ENCODE assay signal across 11 cellular contexts in the genomic region with DNA sequence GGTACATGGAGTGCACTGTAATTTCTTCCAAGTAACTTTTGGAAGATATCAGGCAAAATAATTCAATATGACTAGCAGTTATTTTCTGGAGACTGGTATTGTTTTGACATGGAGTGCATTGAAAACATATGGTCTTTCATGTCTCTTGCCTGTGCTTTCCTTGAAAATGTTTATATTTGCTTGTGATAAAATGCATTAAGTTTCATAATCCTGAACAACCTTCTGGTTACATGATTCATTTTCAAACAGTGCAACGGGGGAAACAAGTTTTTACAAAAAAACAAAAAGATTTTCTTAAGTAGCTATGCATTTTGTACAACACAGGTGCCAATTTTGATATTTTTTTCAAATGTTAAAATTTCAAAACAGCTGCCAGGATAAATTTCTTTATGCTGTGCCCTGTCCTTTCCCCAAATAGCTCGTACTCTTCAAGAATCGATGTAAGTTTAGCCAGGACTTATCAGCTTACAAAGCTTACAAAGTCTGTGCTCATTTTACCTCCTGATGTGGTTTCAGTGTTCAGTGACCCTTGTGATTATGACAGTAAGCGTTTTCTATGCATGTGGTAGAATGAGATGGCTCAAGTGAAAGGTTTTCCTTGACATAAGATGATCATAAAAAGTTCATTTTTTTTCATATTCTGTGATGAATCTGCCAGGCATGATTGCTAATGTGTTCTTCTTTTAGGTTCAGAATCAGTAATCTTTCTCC.
DNase-seq lines count a peak whose midpoint lies in the region; ATAC-seq, FAIRE-seq and TF ChIP-seq lines count a peak whose summit lies in the region.
"Had no signal": no experiment of that assay in that cellular context is flagged by ENCODE, and none has a peak within 500 bp of the region (broad histone marks: within the 10 kb centered on the region; RNA-seq: fewer than 3 reads in every experiment).

No MANE protein-coding gene starts in this region.

- TF ChIP-seq POLR2A in tibial nerve (IDR thresholded peaks at IDR 0.05), result no peak

- peaks cover 0 to 5% (median 0%) of the 10 kb centered on the region in 4 donors for H3K4me1 ChIP-seq in tibial nerve
- H3K4me1 ChIP-seq: gastroesophageal sphincter had no signal

- H3K4me3 Mint-ChIP-seq in immature natural killer cell, result peak overlapping the region in 1 of 5 donors; percentile 25

- no peaks in the 10 kb centered on the region for H3K27me3 ChIP-seq in tibial nerve
- H3K27me3 ChIP-seq: gastroesophageal sphincter, SJCRH30 had no signal

- H3K36me3 ChIP-seq in tibial nerve, result no peaks in the 10 kb centered on the region
- H3K36me3 ChIP-seq: gastroesophageal sphincter, SJCRH30 had no signal

- no peaks in the 10 kb centered on the region for H3K9me3 Mint-ChIP-seq in immature natural killer cell

- peaks cover 38 to 55% of the 10 kb centered on the region in 2 donors for H3K4me1 Mint-ChIP-seq in immature natural killer cell

- no peak overlapping the region for H3K4me3 ChIP-seq in tibial nerve
- H3K4me3 ChIP-seq: gastroesophageal sphincter, SJCRH30 had no signal

- TF ChIP-seq CTCF in tibial nerve (IDR thresholded peaks at IDR 0.05), result no peak

- 50 to 55% methylated on average over 4 of the region's 4 CpGs for WGBS in tibial nerve, 2 donors

- no peaks in the 10 kb centered on the region for H3K27me3 Mint-ChIP-seq in immature natural killer cell (ENCODE audit: low read depth in 3 of 3)

- no peaks in the 10 kb centered on the region for H3K9me3 ChIP-seq in tibial nerve
- H3K9me3 ChIP-seq: gastroesophageal sphincter, SJCRH30 had no signal

- peak overlapping the region in 5 of 6 donors; percentile 33 to 85 (median 35) for H3K27ac Mint-ChIP-seq in immature natural killer cell

- peak; percentile 41 for FAIRE-seq in RCC 7860 (lab: Jason Lieb, UNC)

- peak; percentile 52 for ATAC-seq in GM21786 (IDR thresholded peaks at IDR 0.05; ENCODE audit: unreplicated experiment)
- ATAC-seq: gastroesophageal sphincter had no signal

- no peak for TF ChIP-seq EP300 in tibial nerve (IDR thresholded peaks at IDR 0.05)

- H3K27ac ChIP-seq in tibial nerve, result no peak overlapping the region
- H3K27ac ChIP-seq: gastroesophageal sphincter, SJCRH30 had no signal

- peak; percentile 49 for DNase-seq in DMS 273 (lab: John Stamatoyannopoulos, UW; ENCODE audit: unreplicated experiment)
- DNase-seq in RCC 7860 (ENCODE audit: low spot score), result no peak
- no peak for DNase-seq in immature natural killer cell
- no peak for DNase-seq in retina
- DNase-seq in tibial nerve (ENCODE audit: low spot score in 2 of 2), result no peak
- DNase-seq in HPDE6-E6E7 (ENCODE audit: extremely low spot score), result no peak
- DNase-seq in RKO (ENCODE audit: low spot score), result no peak
- DNase-seq: activated CD4-positive, alpha-beta T cell treated with anti-CD3 and anti-CD28 coated beads, Interleukin-2, amount 50 U/mL, for 4 hours had no signal

- peaks cover 4 to 11% (median 4%) of the 10 kb centered on the region in 3 donors for H3K36me3 Mint-ChIP-seq in immature natural killer cell
